Comparison of ENCODE assay signal across 8 cellular contexts in the genomic region with DNA sequence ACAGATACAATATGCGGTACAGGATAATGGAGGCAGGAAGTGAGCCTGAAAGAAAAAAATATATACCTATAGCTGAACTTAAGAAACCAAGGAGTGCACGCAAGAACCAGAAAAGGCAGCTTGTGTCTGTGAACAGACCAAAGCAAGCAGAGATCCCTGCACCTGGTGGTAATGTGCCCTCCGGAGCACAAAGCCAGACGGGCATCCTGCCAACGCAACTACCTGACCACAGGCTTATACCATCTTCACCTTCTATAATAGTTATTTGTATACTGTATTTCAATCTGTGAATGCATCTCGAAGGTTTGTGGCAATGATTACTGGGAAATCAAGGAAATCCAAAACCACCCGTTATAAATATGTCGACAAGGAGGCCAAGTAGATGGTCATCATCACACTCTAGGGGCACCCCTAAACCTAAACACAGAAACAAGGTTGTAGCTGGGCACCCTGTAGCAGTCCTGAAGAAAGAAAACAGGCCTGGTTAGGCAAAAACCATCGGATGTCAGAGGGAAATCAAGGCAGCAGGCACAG. TPM values are rescaled to one million over a fixed set of nuclear protein-coding genes. Genes with fewer than 3 reads are reported as not detected.
DNase-seq lines count a peak whose midpoint lies in the region; ATAC-seq and TF ChIP-seq lines count a peak whose summit lies in the region.

No MANE protein-coding gene starts in this region.

- peak overlapping the region; percentile 95 for H3K27ac Mint-ChIP-seq in activated T-helper 17 cell treated with anti-CD3 and anti-CD28 coated beads, Interleukin-2, amount 50 U/mL, for 72 hours

- no peaks in the 10 kb centered on the region for H3K9me2 ChIP-seq in OCI-LY1 (ENCODE audit: low read depth, low read length)

- no peaks in the 10 kb centered on the region for H4K20me1 ChIP-seq in OCI-LY1 (ENCODE audit: insufficient read depth, low read length)

- H3K27ac ChIP-seq in OCI-LY1 (ENCODE audit: low read depth, low read length, poor library complexity, severe bottlenecking): peak overlapping the region; percentile 86

- H3K4me3 ChIP-seq in AG04449 (ENCODE audit: low read depth, low read length) (peak overlapping the region; percentile 87), OCI-LY1 (ENCODE audit: low read depth, low read length, poor library complexity, severe bottlenecking) (peak overlapping the region; percentile 79)

- peak overlapping the region; percentile 84 for H3K9ac ChIP-seq in OCI-LY1 (ENCODE audit: low read length)

- no peak overlapping the region for H2AFZ ChIP-seq in OCI-LY1 (ENCODE audit: low read length)

- H3K4me1 ChIP-seq in OCI-LY1 (ENCODE audit: insufficient read depth, low read length, severe bottlenecking): peaks cover 24% of the 10 kb centered on the region

- peaks cover 12% of the 10 kb centered on the region for H3K36me3 ChIP-seq in OCI-LY1 (ENCODE audit: insufficient read depth, low read length)

- TF ChIP-seq CTCF in AG04449 (IDR thresholded peaks at IDR 0.05; ENCODE audit: insufficient read depth, low read length, missing control alignments): no peak
- TF ChIP-seq CTCF in OCI-LY1 (IDR thresholded peaks at IDR 0.05; ENCODE audit: low read length): no peak

- POLR2A ChIA-PET in AG04449 (lab: Yijun Ruan, JAX): interaction anchor here (0.9 kb wide), 1 partner anchor 66 kb away, joined by 3 read pairs; no protein-coding TSS in a partner anchor

- CTCF ChIA-PET in AG04449 (lab: Yijun Ruan, JAX): no interaction called here

- peaks cover 27% of the 10 kb centered on the region for H3K4me1 Mint-ChIP-seq in activated T-helper 17 cell treated with anti-CD3 and anti-CD28 coated beads, Interleukin-2, amount 50 U/mL, for 72 hours

- peaks cover 9% of the 10 kb centered on the region; the same call in 1 of the 2 replicates for H3K9me3 ChIP-seq in OCI-LY1 (ENCODE audit: low read length)

- peaks cover 14% of the 10 kb centered on the region for H3K36me3 Mint-ChIP-seq in activated T-helper 17 cell treated with anti-CD3 and anti-CD28 coated beads, Interleukin-2, amount 50 U/mL, for 72 hours (ENCODE audit: low read depth)

- peak overlapping the region; percentile 84 for H3K4me2 ChIP-seq in OCI-LY1 (ENCODE audit: low read length)

- H3K9me3 Mint-ChIP-seq in activated T-helper 17 cell treated with anti-CD3 and anti-CD28 coated beads, Interleukin-2, amount 50 U/mL, for 72 hours: peaks cover 5% of the 10 kb centered on the region

- no peaks in the 10 kb centered on the region for H3K27me3 ChIP-seq in OCI-LY1 (ENCODE audit: insufficient read depth, low read length)

- peak overlapping the region; percentile 95 for H3K4me3 Mint-ChIP-seq in activated T-helper 17 cell treated with anti-CD3 and anti-CD28 coated beads, Interleukin-2, amount 50 U/mL, for 72 hours

- peaks cover 52% of the 10 kb centered on the region for H3K79me2 ChIP-seq in OCI-LY1 (ENCODE audit: insufficient read depth, low read length)

- DNase-seq in AG04449 (ENCODE audit: low read depth, low spot score) (no peak), globus pallidus (ENCODE audit: low spot score) (peak; percentile 33), pons (ENCODE audit: low spot score) (peak; percentile 53), SKM-1 treated with dmso at 0.1 percent for 144 hours (lab: John Stamatoyannopoulos, UW; ENCODE audit: unreplicated experiment) (no peak)

- H3K27me3 Mint-ChIP-seq in activated T-helper 17 cell treated with anti-CD3 and anti-CD28 coated beads, Interleukin-2, amount 50 U/mL, for 72 hours: no peaks in the 10 kb centered on the region

- 0 out of 2 replicates have a peak, but pooled peaks cover 6% of the 10 kb centered on the region for H3F3A ChIP-seq in OCI-LY1 (ENCODE audit: insufficient read depth, low read length)

- ATAC-seq in GM19035 (IDR thresholded peaks at IDR 0.05; ENCODE audit: unreplicated experiment) (peak; percentile 33), HG03175 (IDR thresholded peaks at IDR 0.05; ENCODE audit: unreplicated experiment) (peak; percentile 29)
- peak; percentile 7 for ATAC-seq in activated T-helper 17 cell treated with anti-CD3 and anti-CD28 coated beads, Interleukin-2, amount 50 U/mL, for 72 hours (replicated peaks)

RNA-seq across cellular contexts. Expression of gene FBXL4, which starts 0.8 kb away (rescaled TPM):
- 10 to 100 TPM; 10.6 to 12.9 TPM for total RNA-seq in activated T-helper 17 cell treated with anti-CD3 and anti-CD28 coated beads, Interleukin-2, amount 50 U/mL, for 72 hours

Comparison
In these comparisons a context has a peak if more than half of its experiments do, and no peak if none do; other contexts are left out.
1. DNase-seq: peak in globus pallidus (single experiment) and pons (single experiment); none in AG04449 (single experiment) and SKM-1 treated with dmso at 0.1 percent for 144 hours (single experiment).
2. Peak in every context shown above with its lines, with median percentiles within 50 percentile points of each other: ATAC-seq.